Comparison of ENCODE assay signal across 14 cellular contexts in the genomic region with DNA sequence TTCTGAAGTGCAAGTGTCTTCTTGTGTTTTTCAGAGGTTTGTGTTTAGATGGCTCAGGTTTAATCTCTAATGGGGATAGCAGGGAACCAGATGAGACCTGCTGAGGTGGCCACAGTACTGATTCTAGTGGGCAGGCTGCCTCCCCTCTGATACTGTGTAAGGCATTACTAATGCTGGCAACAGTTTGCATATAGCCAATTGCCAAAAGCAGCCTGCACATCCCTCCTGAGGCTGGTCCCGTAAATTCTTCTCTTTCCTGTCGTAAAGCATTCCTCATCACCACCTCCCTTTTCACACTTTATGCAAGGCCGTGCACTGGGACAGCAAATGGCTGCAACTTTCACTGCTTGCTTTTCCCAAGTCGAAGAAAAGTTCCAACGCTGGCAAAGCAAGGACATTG.
DNase-seq lines count a peak whose midpoint lies in the region; ATAC-seq and TF ChIP-seq lines count a peak whose summit lies in the region.
"Had no signal": no experiment of that assay in that cellular context is flagged by ENCODE, and none has a peak within 500 bp of the region (broad histone marks: within the 10 kb centered on the region; RNA-seq: fewer than 3 reads in every experiment).

No MANE protein-coding gene starts in this region.

- peaks cover 55% of the 10 kb centered on the region for H3K36me3 Mint-ChIP-seq in activated CD4-positive, alpha-beta T cell treated with anti-CD3 and anti-CD28 coated beads, Interleukin-2, amount 10 ng/mL, durations not matched to agents 24 days and 14 days (ENCODE audit: low read depth)
- peaks cover 71% of the 10 kb centered on the region for H3K36me3 Mint-ChIP-seq in activated naive CD8-positive, alpha-beta T cell treated with anti-CD3 and anti-CD28 coated beads, Interleukin-2, amount 50 U/mL, for 24 hours (ENCODE audit: low read depth)
- peaks cover 86% of the 10 kb centered on the region for H3K36me3 Mint-ChIP-seq in stimulated activated effector memory CD8-positive, alpha-beta T cell treated with anti-CD3 and anti-CD28 coated beads, Interleukin-12 subunit alpha, Interleukin-12 subunit beta, amount 100 ng/mL, for 72 hours
- peaks cover 10 to 14% of the 10 kb centered on the region in 2 donors for H3K36me3 Mint-ChIP-seq in CD14-positive monocyte

- H3K9me3 ChIP-seq in right atrium auricular region (no peaks in the 10 kb centered on the region), BE2C (no peaks in the 10 kb centered on the region)
- H3K9me3 ChIP-seq: SJSA1 had no signal

- no peak for ATAC-seq in activated naive CD8-positive, alpha-beta T cell treated with anti-CD3 and anti-CD28 coated beads, Interleukin-2, amount 50 U/mL, for 24 hours
- ATAC-seq in stimulated activated effector memory CD8-positive, alpha-beta T cell treated with anti-CD3 and anti-CD28 coated beads, Interleukin-12 subunit alpha, Interleukin-12 subunit beta, amount 100 ng/mL, for 72 hours: peak; percentile 64

- H3K4me1 ChIP-seq in right atrium auricular region: peaks cover 0 to 34% of the 10 kb centered on the region in 2 donors
- H3K4me1 ChIP-seq in BE2C: peaks cover 22% of the 10 kb centered on the region
- H3K4me1 ChIP-seq: SJSA1 had no signal

- H3K4me3 Mint-ChIP-seq in activated CD4-positive, alpha-beta T cell treated with anti-CD3 and anti-CD28 coated beads, Interleukin-2, amount 10 ng/mL, durations not matched to agents 24 days and 14 days: no peak overlapping the region
- H3K4me3 Mint-ChIP-seq in activated naive CD8-positive, alpha-beta T cell treated with anti-CD3 and anti-CD28 coated beads, Interleukin-2, amount 50 U/mL, for 24 hours: no peak overlapping the region
- no peak overlapping the region for H3K4me3 Mint-ChIP-seq in stimulated activated effector memory CD8-positive, alpha-beta T cell treated with anti-CD3 and anti-CD28 coated beads, Interleukin-12 subunit alpha, Interleukin-12 subunit beta, amount 100 ng/mL, for 72 hours
- H3K4me3 Mint-ChIP-seq in CD14-positive monocyte: no peak overlapping the region

- H3K27ac Mint-ChIP-seq in activated CD4-positive, alpha-beta T cell treated with anti-CD3 and anti-CD28 coated beads, Interleukin-2, amount 10 ng/mL, durations not matched to agents 24 days and 14 days: peak overlapping the region; percentile 57
- H3K27ac Mint-ChIP-seq in activated naive CD8-positive, alpha-beta T cell treated with anti-CD3 and anti-CD28 coated beads, Interleukin-2, amount 50 U/mL, for 24 hours: peak overlapping the region; percentile 100
- H3K27ac Mint-ChIP-seq in stimulated activated effector memory CD8-positive, alpha-beta T cell treated with anti-CD3 and anti-CD28 coated beads, Interleukin-12 subunit alpha, Interleukin-12 subunit beta, amount 100 ng/mL, for 72 hours: peak overlapping the region; percentile 79
- no peak overlapping the region for H3K27ac Mint-ChIP-seq in CD14-positive monocyte

- H3K4me3 ChIP-seq in right atrium auricular region (no peak overlapping the region), BE2C (ENCODE audit: low read depth, low read length) (no peak overlapping the region)
- H3K4me3 ChIP-seq: SJSA1 had no signal

- no peaks in the 10 kb centered on the region for H3K27me3 ChIP-seq in right atrium auricular region
- no peaks in the 10 kb centered on the region for H3K27me3 ChIP-seq in BE2C
- H3K27me3 ChIP-seq: SJSA1 had no signal

- H3K36me3 ChIP-seq in right atrium auricular region (no peaks in the 10 kb centered on the region), BE2C (no peaks in the 10 kb centered on the region)
- H3K36me3 ChIP-seq: SJSA1 had no signal

- TF ChIP-seq CTCF in right atrium auricular region (IDR thresholded peaks at IDR 0.05) (no peak), BE2C (IDR thresholded peaks at IDR 0.05; ENCODE audit: low read depth, low read length) (no peak), CD14-positive monocyte (IDR thresholded peaks at IDR 0.05) (no peak)

- DNase-seq in activated CD4-positive, alpha-beta T cell treated with anti-CD3 and anti-CD28 coated beads, Interleukin-2, amount 10 ng/mL, durations not matched to agents 24 days and 14 days: no peak
- DNase-seq in activated CD4-positive, alpha-beta T cell treated with anti-CD3 and anti-CD28 coated beads, Interleukin-2, amount 50 U/mL, for 1 hour: no peak
- no peak for DNase-seq in activated naive CD8-positive, alpha-beta T cell treated with anti-CD3 and anti-CD28 coated beads, Interleukin-2, amount 50 U/mL, for 24 hours
- DNase-seq in right atrium auricular region (ENCODE audit: low spot score) (no peak), BE2C (no peak), CD14-positive monocyte (ENCODE audit: low spot score) (no peak), SW480 (ENCODE audit: low spot score) (no peak)
- DNase-seq in stimulated activated effector memory CD8-positive, alpha-beta T cell treated with anti-CD3 and anti-CD28 coated beads, Interleukin-12 subunit alpha, Interleukin-12 subunit beta, amount 100 ng/mL, for 72 hours (ENCODE audit: low spot score in 2 of 2): no peak
- DNase-seq: activated CD4-positive, CD25-positive, alpha-beta regulatory T cell treated with anti-CD3 and anti-CD28 coated beads, Interleukin-2, amount 50 U/mL, for 72 hours; HCEC 1CT; MM.1S; occipital lobe had no signal

- H3K4me1 Mint-ChIP-seq in activated CD4-positive, alpha-beta T cell treated with anti-CD3 and anti-CD28 coated beads, Interleukin-2, amount 10 ng/mL, durations not matched to agents 24 days and 14 days: peaks cover 57% of the 10 kb centered on the region
- peaks cover 91% of the 10 kb centered on the region for H3K4me1 Mint-ChIP-seq in activated naive CD8-positive, alpha-beta T cell treated with anti-CD3 and anti-CD28 coated beads, Interleukin-2, amount 50 U/mL, for 24 hours
- peaks cover 69% of the 10 kb centered on the region for H3K4me1 Mint-ChIP-seq in stimulated activated effector memory CD8-positive, alpha-beta T cell treated with anti-CD3 and anti-CD28 coated beads, Interleukin-12 subunit alpha, Interleukin-12 subunit beta, amount 100 ng/mL, for 72 hours
- H3K4me1 Mint-ChIP-seq in CD14-positive monocyte: peaks cover 15% of the 10 kb centered on the region

- no peaks in the 10 kb centered on the region for H3K27me3 Mint-ChIP-seq in activated CD4-positive, alpha-beta T cell treated with anti-CD3 and anti-CD28 coated beads, Interleukin-2, amount 10 ng/mL, durations not matched to agents 24 days and 14 days
- no peaks in the 10 kb centered on the region for H3K27me3 Mint-ChIP-seq in activated naive CD8-positive, alpha-beta T cell treated with anti-CD3 and anti-CD28 coated beads, Interleukin-2, amount 50 U/mL, for 24 hours
- peaks cover 0 to 2% (median 0%) of the 10 kb centered on the region in 3 donors for H3K27me3 Mint-ChIP-seq in CD14-positive monocyte (ENCODE audit: low read depth in 3 of 3)

- intact Hi-C loops in activated CD4-positive, alpha-beta T cell treated with anti-CD3 and anti-CD28 coated beads, Interleukin-2, amount 10 ng/mL, durations not matched to agents 24 days and 14 days (cut with micrococcal nuclease): loop anchor here (1.0 kb wide), 1 partner anchor 8 kb away; no protein-coding TSS in a partner anchor
- intact Hi-C loops in CD14-positive monocyte (cut with micrococcal nuclease): no loop called here

- H3K9me3 Mint-ChIP-seq in activated CD4-positive, alpha-beta T cell treated with anti-CD3 and anti-CD28 coated beads, Interleukin-2, amount 10 ng/mL, durations not matched to agents 24 days and 14 days: peaks cover 2% of the 10 kb centered on the region
- peaks cover under 1% of the 10 kb centered on the region for H3K9me3 Mint-ChIP-seq in activated naive CD8-positive, alpha-beta T cell treated with anti-CD3 and anti-CD28 coated beads, Interleukin-2, amount 50 U/mL, for 24 hours
- no peaks in the 10 kb centered on the region for H3K9me3 Mint-ChIP-seq in stimulated activated effector memory CD8-positive, alpha-beta T cell treated with anti-CD3 and anti-CD28 coated beads, Interleukin-12 subunit alpha, Interleukin-12 subunit beta, amount 100 ng/mL, for 72 hours
- no peaks in the 10 kb centered on the region for H3K9me3 Mint-ChIP-seq in CD14-positive monocyte

- H3K27ac ChIP-seq in right atrium auricular region: peak overlapping the region; percentile 39 to 68
- H3K27ac ChIP-seq: epithelial cell of prostate, SJSA1 had no signal

Comparison
In these comparisons a context has a peak if more than half of its experiments do, and no peak if none do; other contexts are left out.
1. H3K27ac Mint-ChIP-seq: peak in activated CD4-positive, alpha-beta T cell treated with anti-CD3 and anti-CD28 coated beads, Interleukin-2, amount 10 ng/mL, durations not matched to agents 24 days and 14 days (single experiment), activated naive CD8-positive, alpha-beta T cell treated with anti-CD3 and anti-CD28 coated beads, Interleukin-2, amount 50 U/mL, for 24 hours (single experiment) and stimulated activated effector memory CD8-positive, alpha-beta T cell treated with anti-CD3 and anti-CD28 coated beads, Interleukin-12 subunit alpha, Interleukin-12 subunit beta, amount 100 ng/mL, for 72 hours (single experiment); none in CD14-positive monocyte (0 of 7).